In genomic region chr1:38778521-38778920, GRCh38 we compare ENCODE assay signal across 28 cellular contexts.
"Had no signal": no experiment of that assay in that cellular context is flagged by ENCODE, and none has a peak within 500 bp of the region (broad histone marks: within the 10 kb centered on the region; RNA-seq: fewer than 3 reads in every experiment).

No MANE protein-coding gene starts in this region.

- H3K36me3 ChIP-seq: ascending aorta had no signal

- H3K9me3 ChIP-seq: ascending aorta had no signal

- H3K4me1 ChIP-seq: ascending aorta had no signal

- H3K27ac ChIP-seq: ascending aorta, VCaP had no signal

- H3K27me3 ChIP-seq: ascending aorta had no signal

- H3K4me3 ChIP-seq: ascending aorta had no signal

- FAIRE-seq: colon, TTC549 had no signal

- DNase-seq: activated CD4-positive, alpha-beta memory T cell treated with anti-CD3 and anti-CD28 coated beads, Interleukin-2, amount 10 ng/mL, durations not matched to agents 7 days and 5 days; activated CD4-positive, alpha-beta T cell treated with anti-CD3 and anti-CD28 coated beads for 1 hour; activated CD4-positive, alpha-beta T cell treated with anti-CD3 and anti-CD28 coated beads for 36 hours; activated CD4-positive, alpha-beta T cell treated with anti-CD3 and anti-CD28 coated beads for 48 hours; activated CD4-positive, alpha-beta T cell treated with anti-CD3 and anti-CD28 coated beads, Interleukin-2, amount 10 ng/mL, durations not matched to agents 7 days and 5 days; activated CD4-positive, alpha-beta T cell treated with anti-CD3 and anti-CD28 coated beads, Interleukin-2, amount 50 U/mL, for 48 hours; activated CD4-positive, CD25-positive, alpha-beta regulatory T cell; activated CD8-positive, alpha-beta memory T cell treated with anti-CD3 and anti-CD28 coated beads for 24 hours; activated CD8-positive, alpha-beta memory T cell treated with anti-CD3 and anti-CD28 coated beads, Interleukin-2, amount 10 ng/mL, durations not matched to agents 7 days and 5 days; activated CD8-positive, alpha-beta memory T cell treated with anti-CD3 and anti-CD28 coated beads, Interleukin-2, amount 50 U/mL, for 48 hours; activated CD8-positive, alpha-beta T cell treated with anti-CD3 and anti-CD28 coated beads, Interleukin-2, amount 10 ng/mL, durations not matched to agents 7 days and 5 days; activated effector memory CD4-positive, alpha-beta T cell treated with Interleukin-2 at 50 U/mL for 16 hours; activated gamma-delta T cell; activated naive CD4-positive, alpha-beta T cell treated with anti-CD3 and anti-CD28 coated beads, Interleukin-2, amount 10 ng/mL, durations not matched to agents 7 days and 5 days; activated naive CD4-positive, alpha-beta T cell treated with Interleukin-2 at 50 U/mL for 16 hours; activated naive CD8-positive, alpha-beta T cell treated with anti-CD3 and anti-CD28 coated beads, Interleukin-2, amount 10 ng/mL, durations not matched to agents 7 days and 5 days; activated naive CD8-positive, alpha-beta T cell treated with anti-CD3 and anti-CD28 coated beads, Interleukin-2, amount 50 U/mL, for 24 hours; activated T-cell treated with anti-CD3 and anti-CD28 coated beads, Interleukin-2, amount 50 U/mL, for 24 hours; activated T-cell treated with anti-CD3 and anti-CD28 coated beads, Interleukin-2, amount 50 U/mL, for 48 hours; amygdala; anterior cingulate cortex; central memory CD4-positive, alpha-beta T cell; T-helper 2 cell; T-helper 9 cell had no signal
